Comparison of ENCODE assay signal across 12 cellular contexts in genomic region chr5:145921211-145921610, GRCh38. TPM values are rescaled to one million over a fixed set of nuclear protein-coding genes. Genes with fewer than 3 reads are reported as not detected.
"Had no signal": no experiment of that assay in that cellular context is flagged by ENCODE, and none has a peak within 500 bp of the region (broad histone marks: within the 10 kb centered on the region; RNA-seq: fewer than 3 reads in every experiment).

No MANE protein-coding gene starts in this region.

- H3K4me3 Mint-ChIP-seq: activated naive CD4-positive, alpha-beta T cell treated with anti-CD3 and anti-CD28 coated beads, Interleukin-2, amount 50 U/mL, for 24 hours; naive thymus-derived CD4-positive, alpha-beta T cell had no signal

- H3K27ac Mint-ChIP-seq: activated naive CD4-positive, alpha-beta T cell treated with anti-CD3 and anti-CD28 coated beads, Interleukin-2, amount 50 U/mL, for 24 hours; naive thymus-derived CD4-positive, alpha-beta T cell had no signal

- H3K4me1 Mint-ChIP-seq: activated naive CD4-positive, alpha-beta T cell treated with anti-CD3 and anti-CD28 coated beads, Interleukin-2, amount 50 U/mL, for 24 hours had no signal

- H3K9me3 Mint-ChIP-seq: activated naive CD4-positive, alpha-beta T cell treated with anti-CD3 and anti-CD28 coated beads, Interleukin-2, amount 50 U/mL, for 24 hours had no signal

- H3K36me3 Mint-ChIP-seq: activated naive CD4-positive, alpha-beta T cell treated with anti-CD3 and anti-CD28 coated beads, Interleukin-2, amount 50 U/mL, for 24 hours; naive thymus-derived CD4-positive, alpha-beta T cell had no signal

- DNase-seq: activated CD4-positive, alpha-beta T cell treated with anti-CD3 and anti-CD28 coated beads, Interleukin-2, amount 50 U/mL, for 1 hour; activated CD4-positive, CD25-positive, alpha-beta regulatory T cell; activated T-cell treated with anti-CD3 and anti-CD28 coated beads, Interleukin-2, amount 50 U/mL, for 1 hour; amniotic stem cell; body of pancreas; effector memory CD4-positive, alpha-beta T cell; naive thymus-derived CD4-positive, alpha-beta T cell had no signal

- H3K27ac ChIP-seq: body of pancreas, right atrium auricular region had no signal

- ATAC-seq: body of pancreas; naive thymus-derived CD4-positive, alpha-beta T cell had no signal

RNA-seq across cellular contexts. Expression of gene SH3RF2, which starts 15.2 kb away (rescaled TPM):
- total RNA-seq: lung microvascular endothelial cell had no signal

RNA-seq across cellular contexts. Expression of gene GRXCR2, which starts 48.4 kb away (rescaled TPM):
- total RNA-seq: body of pancreas; epithelial cell of proximal tubule; lung microvascular endothelial cell; mononuclear cell; naive thymus-derived CD4-positive, alpha-beta T cell had no signal
